Comparison of ENCODE assay signal across 22 cellular contexts in the genomic region with DNA sequence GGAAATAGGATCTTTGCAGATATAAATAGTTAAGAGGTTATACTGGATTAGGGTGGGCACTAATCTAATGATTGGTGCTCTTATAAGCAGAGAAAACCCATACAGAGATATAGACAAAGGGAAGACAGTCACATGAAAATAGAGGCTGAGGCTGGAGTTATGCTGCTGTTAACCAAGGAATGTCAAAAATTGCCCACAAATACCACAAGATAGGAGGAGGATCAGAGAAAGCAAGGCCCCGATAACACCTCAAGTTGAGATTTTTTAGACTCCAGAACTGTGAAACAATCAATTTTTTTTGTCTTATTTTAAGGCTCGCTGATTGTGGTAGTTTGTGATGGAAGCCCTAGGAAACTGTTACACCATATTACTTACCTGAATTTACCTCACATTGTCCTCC.
DNase-seq lines count a peak whose midpoint lies in the region; ATAC-seq and TF ChIP-seq lines count a peak whose summit lies in the region.
"Had no signal": no experiment of that assay in that cellular context is flagged by ENCODE, and none has a peak within 500 bp of the region (broad histone marks: within the 10 kb centered on the region; RNA-seq: fewer than 3 reads in every experiment).

No MANE protein-coding gene starts in this region.

- H2BK5ac ChIP-seq in mesendoderm (ENCODE audit: low read length), result no peak overlapping the region

- H4K8ac ChIP-seq in mesendoderm (ENCODE audit: low read depth, low read length), result no peak overlapping the region

- no peak overlapping the region for H2AK5ac ChIP-seq in mesendoderm (ENCODE audit: low read length)

- no peak overlapping the region for H3K4me2 ChIP-seq in mesendoderm (ENCODE audit: low read length)

- no peak overlapping the region for H3K23ac ChIP-seq in mesendoderm (ENCODE audit: low read length)

- no peaks in the 10 kb centered on the region for H3K9me3 ChIP-seq in upper lobe of right lung

- no peak overlapping the region for H4K5ac ChIP-seq in mesendoderm (ENCODE audit: low read length)

- no peak overlapping the region for H3K4ac ChIP-seq in mesendoderm (ENCODE audit: low read depth, low read length)

- no peak overlapping the region for H3K56ac ChIP-seq in mesendoderm (ENCODE audit: low read length)

- H3K9ac ChIP-seq in mesendoderm (ENCODE audit: low read length), result no peak overlapping the region
- H3K9ac ChIP-seq: GM23248 had no signal

- no CpG with 5 or more reads among the region's 2 CpGs for WGBS in mesendoderm (ENCODE audit: extremely low coverage, insufficient coverage, low lambda C conversion rate)

- TF ChIP-seq CTCF in upper lobe of right lung (IDR thresholded peaks at IDR 0.05), result no peak

- no peak overlapping the region for H3K4me3 ChIP-seq in Jurkat, Clone E6-1 (ENCODE audit: low read length)
- H3K4me3 ChIP-seq in mesendoderm (ENCODE audit: low read length) (no peak overlapping the region), upper lobe of right lung (no peak overlapping the region)
- H3K4me3 ChIP-seq: GM12878, GM23248 had no signal

- H3K79me1 ChIP-seq in mesendoderm (ENCODE audit: low read length), result no peaks in the 10 kb centered on the region

- DNase-seq in ACHN, result peak; percentile 26
- peak; percentile 7 for DNase-seq in Jurkat, Clone E6-1 (ENCODE audit: low read depth, low spot score)
- DNase-seq in astrocyte of the hippocampus (ENCODE audit: low read depth, low spot score), result peak; percentile 36
- peak; percentile 1 for DNase-seq in mesendoderm
- DNase-seq in upper lobe of right lung, result no peak
- no peak for DNase-seq in erythroblast (lab: John Stamatoyannopoulos, UW)
- DNase-seq: 8988T, DMS53, GM23248, H9, IMR-90, Karpas-422, NCI-H1417, NCI-H1694 treated with DMSO at 0.1 percent for 48 hours, NCI-H2081 treated with DMSO at 0.1 percent for 48 hours, NCI-H2171 treated with DMSO at 0.1 percent for 48 hours, NCI-H446, NCI-H526, SHP77 had no signal

- no peaks in the 10 kb centered on the region for H3K27me3 ChIP-seq in mesendoderm (ENCODE audit: insufficient read depth, low read length, poor library complexity)
- no peaks in the 10 kb centered on the region for H3K27me3 ChIP-seq in upper lobe of right lung

- H3K79me2 ChIP-seq in mesendoderm (ENCODE audit: control insufficient read depth, insufficient read depth, low read length), result no peaks in the 10 kb centered on the region

- H3K4me1 ChIP-seq in mesendoderm (ENCODE audit: control insufficient read depth, low read depth, low read length), result no peaks in the 10 kb centered on the region
- no peaks in the 10 kb centered on the region for H3K4me1 ChIP-seq in upper lobe of right lung

- intact Hi-C loops in upper lobe of right lung (cut with DNase I), result no loop called here

- H3K36me3 ChIP-seq in mesendoderm (ENCODE audit: control insufficient read depth, insufficient read depth, low read length), result no peaks in the 10 kb centered on the region
- no peaks in the 10 kb centered on the region for H3K36me3 ChIP-seq in upper lobe of right lung

- no peak overlapping the region for H3K18ac ChIP-seq in mesendoderm (ENCODE audit: low read length)

- ATAC-seq in HG02623 (IDR thresholded peaks at IDR 0.05; ENCODE audit: unreplicated experiment), result no peak
- ATAC-seq in GM19035 (IDR thresholded peaks at IDR 0.05; ENCODE audit: unreplicated experiment), result no peak
- ATAC-seq in upper lobe of right lung, result no peak
- ATAC-seq: GM12878 had no signal

- H2BK120ac ChIP-seq in mesendoderm (ENCODE audit: low read depth, low read length), result no peak overlapping the region

- H3K27ac ChIP-seq in mesendoderm (ENCODE audit: low read depth, low read length) (no peak overlapping the region), upper lobe of right lung (no peak overlapping the region)
- H3K27ac ChIP-seq: GM23248 had no signal

- in situ Hi-C loops in ACHN (cut with HindIII; ENCODE audit: low pct_ligation_motif_present, low pct_unique_long_range_greater_than_20kb, low sequenced_read_pairs), result no loop called here

- no peak overlapping the region for H2BK15ac ChIP-seq in mesendoderm (replicated peaks; ENCODE audit: low read depth)

- TF ChIP-seq POLR2A in erythroblast (IDR thresholded peaks at IDR 0.05; ENCODE audit: low read length), result no peak

Comparison
In these comparisons a context has a peak if more than half of its experiments do, and no peak if none do; other contexts are left out.
1. DNase-seq: peak in ACHN (single experiment), Jurkat, Clone E6-1 (single experiment), astrocyte of the hippocampus (single experiment) and mesendoderm (single experiment); none in upper lobe of right lung (single experiment) and erythroblast (0 of 2).